Comparison of ENCODE assay signal across 16 cellular contexts in genomic region chr14:26104686-26105085, GRCh38.
DNase-seq lines count a peak whose midpoint lies in the region; ATAC-seq and TF ChIP-seq lines count a peak whose summit lies in the region.
"Had no signal": no experiment of that assay in that cellular context is flagged by ENCODE, and none has a peak within 500 bp of the region (broad histone marks: within the 10 kb centered on the region; RNA-seq: fewer than 3 reads in every experiment).

No MANE protein-coding gene starts in this region.

- H3K27ac Mint-ChIP-seq in endothelial cell (ENCODE audit: unreplicated experiment) (peak overlapping the region; percentile 4), T-helper 17 cell (no peak overlapping the region)
- H3K27ac Mint-ChIP-seq: CD8-positive, alpha-beta memory T cell had no signal

- TF ChIP-seq CTCF in endothelial cell (IDR thresholded peaks at IDR 0.05; ENCODE audit: unreplicated experiment), result no peak

- peaks cover 1% of the 10 kb centered on the region for H3K27me3 Mint-ChIP-seq in endothelial cell (ENCODE audit: unreplicated experiment)
- H3K27me3 Mint-ChIP-seq in T-helper 17 cell, result no peaks in the 10 kb centered on the region

- ATAC-seq in T-helper 17 cell (no peak), HG03342 (IDR thresholded peaks at IDR 0.05; ENCODE audit: unreplicated experiment) (no peak), HG03280 (IDR thresholded peaks at IDR 0.05; ENCODE audit: unreplicated experiment) (no peak)

- H3K4me3 Mint-ChIP-seq in endothelial cell (ENCODE audit: unreplicated experiment) (no peak overlapping the region), T-helper 17 cell (no peak overlapping the region)
- H3K4me3 Mint-ChIP-seq: CD8-positive, alpha-beta memory T cell had no signal

- peaks cover 6% of the 10 kb centered on the region for H3K9me3 Mint-ChIP-seq in endothelial cell (ENCODE audit: unreplicated experiment)

- peaks cover 12% of the 10 kb centered on the region for H3K36me3 Mint-ChIP-seq in endothelial cell (ENCODE audit: low read depth, unreplicated experiment)
- peaks cover 2% of the 10 kb centered on the region for H3K36me3 Mint-ChIP-seq in T-helper 17 cell (ENCODE audit: low read depth)
- H3K36me3 Mint-ChIP-seq: CD8-positive, alpha-beta memory T cell had no signal

- peaks cover 7% of the 10 kb centered on the region for H3K4me1 Mint-ChIP-seq in endothelial cell (ENCODE audit: unreplicated experiment)
- H3K4me1 Mint-ChIP-seq in T-helper 17 cell, result no peaks in the 10 kb centered on the region
- H3K4me1 Mint-ChIP-seq: CD8-positive, alpha-beta memory T cell had no signal

- peaks cover 6% of the 10 kb centered on the region for H3K9me3 ChIP-seq in T-helper 17 cell (ENCODE audit: control insufficient read depth, low read length, poor library complexity, severe bottlenecking)
- H3K9me3 ChIP-seq: BLaER1, Caco-2 had no signal

- DNase-seq in DMS 273 (lab: John Stamatoyannopoulos, UW; ENCODE audit: unreplicated experiment) (peak; percentile 10), DMS 273 treated with DMSO at 0.1 percent for 48 hours (lab: John Stamatoyannopoulos, UW) (no peak), NCI-H526 treated with DMSO at 0.1 percent for 48 hours (lab: John Stamatoyannopoulos, UW) (peak; percentile 87), endothelial cell (ENCODE audit: low spot score) (no peak), T-helper 17 cell (no peak), HCEC 1CT (no peak)
- DNase-seq: AML-193; Caco-2; CD8-positive, alpha-beta memory T cell; DMS153; DMS79 treated with DMSO at 0.1 percent for 48 hours; EL; GDM1 had no signal

Comparison
In these comparisons a context has a peak if more than half of its experiments do, and no peak if none do; other contexts are left out.
1. DNase-seq: peak in DMS 273 (single experiment) and NCI-H526 treated with DMSO at 0.1 percent for 48 hours (single experiment); none in DMS 273 treated with DMSO at 0.1 percent for 48 hours (single experiment), endothelial cell (single experiment), T-helper 17 cell (0 of 3) and HCEC 1CT (single experiment).